ENCODE assay signal across 11 cellular contexts in genomic region chr7:127418459-127418858, GRCh38.
"Had no signal": no experiment of that assay in that cellular context is flagged by ENCODE, and none has a peak within 500 bp of the region (broad histone marks: within the 10 kb centered on the region; RNA-seq: fewer than 3 reads in every experiment).

No MANE protein-coding gene starts in this region.

- DNase-seq: activated CD4-positive, alpha-beta T cell treated with anti-CD3 and anti-CD28 coated beads for 1 hour; activated CD4-positive, alpha-beta T cell treated with anti-CD3 and anti-CD28 coated beads, Interleukin-2, amount 50 U/mL, for 48 hours; activated effector memory CD4-positive, alpha-beta T cell treated with Interleukin-2 at 50 U/mL for 16 hours; activated naive CD4-positive, alpha-beta T cell treated with anti-CD3 and anti-CD28 coated beads, Interleukin-2, amount 10 ng/mL, durations not matched to agents 7 days and 5 days; activated T-cell treated with anti-CD3 and anti-CD28 coated beads, Interleukin-2, amount 50 U/mL, for 24 hours; effector CD8-positive, alpha-beta T cell; left ventricle myocardium superior; stimulated activated CD4-positive, alpha-beta T cell treated with anti-CD3 and anti-CD28 coated beads, Interleukin-12 subunit alpha, Interleukin-12 subunit beta, amount 100 ng/mL, for 4 hours; stimulated activated CD4-positive, alpha-beta T cell treated with anti-CD3 and anti-CD28 coated beads, Interleukin-1b, Interleukin-23, amount 100 ng/mL, for 48 hours; T-helper 1 cell; upper lobe of right lung had no signal

- H3K4me3 Mint-ChIP-seq: activated naive CD4-positive, alpha-beta T cell treated with anti-CD3 and anti-CD28 coated beads, Interleukin-2, amount 10 ng/mL, durations not matched to agents 7 days and 5 days; activated T-cell treated with anti-CD3 and anti-CD28 coated beads, Interleukin-2, amount 50 U/mL, for 24 hours had no signal

- ATAC-seq: left ventricle myocardium superior, upper lobe of right lung had no signal

- H3K27me3 Mint-ChIP-seq: activated naive CD4-positive, alpha-beta T cell treated with anti-CD3 and anti-CD28 coated beads, Interleukin-2, amount 10 ng/mL, durations not matched to agents 7 days and 5 days; activated T-cell treated with anti-CD3 and anti-CD28 coated beads, Interleukin-2, amount 50 U/mL, for 24 hours had no signal

- H3K27ac Mint-ChIP-seq: activated naive CD4-positive, alpha-beta T cell treated with anti-CD3 and anti-CD28 coated beads, Interleukin-2, amount 10 ng/mL, durations not matched to agents 7 days and 5 days; activated T-cell treated with anti-CD3 and anti-CD28 coated beads, Interleukin-2, amount 50 U/mL, for 24 hours had no signal
